Comparison of ENCODE assay signal across 34 cellular contexts in genomic region chr16:57743458-57743857, GRCh38. TPM values are rescaled to one million over a fixed set of nuclear protein-coding genes. Genes with fewer than 3 reads are reported as not detected.
"Had no signal": no experiment of that assay in that cellular context is flagged by ENCODE, and none has a peak within 500 bp of the region (broad histone marks: within the 10 kb centered on the region; RNA-seq: fewer than 3 reads in every experiment).

No MANE protein-coding gene starts in this region.

- ATAC-seq: esophagus mucosa; foreskin keratinocyte; natural killer cell treated with Interleukin-12 subunit alpha and Interleukin-12 subunit beta and Interleukin-15 and Interleukin-18, amount 100 ng/mL, for 72 hours; stimulated activated naive B cell treated with anti-CD40 and anti-IgM and Interleukin-4, amounts not matched to agents 10 μg/mL and 1 μg/mL and 100 μg/mL, for 72 hours had no signal

- H3K4me2 ChIP-seq: smooth muscle cell had no signal

- H3K9me3 ChIP-seq: neutrophil, ovary, prostate gland, sigmoid colon, suprapubic skin, tibial nerve had no signal

- H3K4me3 ChIP-seq: ovary, prostate gland, sigmoid colon, smooth muscle cell, suprapubic skin, tibial nerve had no signal

- H3K4me1 ChIP-seq: prostate gland, sigmoid colon had no signal

- H3K27ac ChIP-seq: brain microvascular endothelial cell, foreskin keratinocyte, neutrophil, ovary, prostate gland, sigmoid colon, suprapubic skin, tibial nerve, VCaP had no signal

- DNase-seq: activated CD4-positive, alpha-beta memory T cell treated with anti-CD3 and anti-CD28 coated beads, Interleukin-2, amount 10 ng/mL, durations not matched to agents 7 days and 5 days; activated CD4-positive, alpha-beta T cell treated with anti-CD3 and anti-CD28 coated beads for 1 hour; activated CD4-positive, alpha-beta T cell treated with anti-CD3 and anti-CD28 coated beads, Interleukin-2, amount 10 ng/mL, durations not matched to agents 7 days and 5 days; activated CD8-positive, alpha-beta memory T cell treated with anti-CD3 and anti-CD28 coated beads, Interleukin-2, amount 50 U/mL, for 48 hours; activated gamma-delta T cell; activated naive CD4-positive, alpha-beta T cell treated with anti-CD3 and anti-CD28 coated beads, Interleukin-2, amount 10 ng/mL, durations not matched to agents 7 days and 5 days; activated naive CD8-positive, alpha-beta T cell treated with anti-CD3 and anti-CD28 coated beads, Interleukin-2, amount 10 ng/mL, durations not matched to agents 7 days and 5 days; activated T-cell treated with anti-CD3 and anti-CD28 coated beads, Interleukin-2, amount 50 U/mL, for 24 hours; amniotic stem cell; brain microvascular endothelial cell; caudate nucleus; cortex of kidney; endodermal cell; foreskin keratinocyte; ovary; retina; sigmoid colon; stimulated activated CD4-positive, alpha-beta T cell treated with anti-CD3 and anti-CD28 coated beads, Interleukin-15, amount 100 ng/mL, for 24 hours; stimulated activated CD4-positive, alpha-beta T cell treated with anti-CD3 and anti-CD28 coated beads, Interleukin-2, amount 100 ng/mL, for 24 hours; stimulated activated naive B cell treated with anti-CD40 and anti-IgM and Interleukin-4, amounts not matched to agents 10 μg/mL and 1 μg/mL and 100 μg/mL, for 72 hours; T-helper 9 cell had no signal

- H3K36me3 ChIP-seq: brain microvascular endothelial cell, ovary, prostate gland had no signal

- H3K27me3 ChIP-seq: brain microvascular endothelial cell, foreskin keratinocyte, neutrophil, ovary, sigmoid colon, suprapubic skin, tibial nerve had no signal

RNA-seq across cellular contexts. Expression of gene DRC7, which starts 48.9 kb away (rescaled TPM):
- total RNA-seq: activated CD4-positive, alpha-beta memory T cell treated with anti-CD3 and anti-CD28 coated beads, Interleukin-2, amount 10 ng/mL, durations not matched to agents 7 days and 5 days; activated CD4-positive, alpha-beta T cell treated with anti-CD3 and anti-CD28 coated beads, Interleukin-2, amount 10 ng/mL, durations not matched to agents 7 days and 5 days; astrocyte; chondrocyte; esophagus mucosa; foreskin keratinocyte; glomerular endothelial cell; lower leg skin; natural killer cell treated with Interleukin-12 subunit alpha and Interleukin-12 subunit beta and Interleukin-15 and Interleukin-18, amount 100 ng/mL, for 72 hours; sigmoid colon; suprapubic skin; urinary bladder had no signal
- polyA plus RNA-seq: foreskin keratinocyte, sigmoid colon, smooth muscle cell, urinary bladder had no signal

RNA-seq across cellular contexts. Expression of gene KIFC3, which starts 58.8 kb away (rescaled TPM):
- total RNA-seq: activated CD4-positive, alpha-beta memory T cell treated with anti-CD3 and anti-CD28 coated beads, Interleukin-2, amount 10 ng/mL, durations not matched to agents 7 days and 5 days; activated CD4-positive, alpha-beta T cell treated with anti-CD3 and anti-CD28 coated beads, Interleukin-2, amount 10 ng/mL, durations not matched to agents 7 days and 5 days had no signal
